ENCODE assay signal across 2 cellular contexts in genomic region chr4:14650127-14650526, GRCh38.
TF ChIP-seq lines count a peak whose summit lies in the region.

No MANE protein-coding gene starts in this region.

TF ChIP-seq in liver, 16 proteins besides CTCF, POLR2A, EP300 and RAD21:
- TF ChIP-seq REST (IDR thresholded peaks at IDR 0.05) (peak; percentile 55), TAF1 (conservative IDR thresholded peaks at IDR 0.05) (no peak)

TF ChIP-seq in HepG2, 621 proteins besides CTCF, POLR2A, EP300 and RAD21 (continued from another document):
- TF ChIP-seq MAF1 (CRISPR knock-in tag; IDR thresholded peaks at IDR 0.05; ENCODE audit: borderline replicate concordance), result no peak
- TF ChIP-seq ZFY (CRISPR knock-in tag; IDR thresholded peaks at IDR 0.05), result no peak
- TF ChIP-seq MAFK (conservative IDR thresholded peaks at IDR 0.05 in 1 of 2, IDR thresholded peaks at IDR 0.05 in 1 of 2; ENCODE audit: low read length in 2 of 2), result peak in 1 of 2 experiments; percentile 25; a peak in 2 of 4 replicates
